9 cellular contexts compared by ENCODE assay signal in genomic region chr12:84497819-84498218, GRCh38.
DNase-seq lines count a peak whose midpoint lies in the region; ATAC-seq and TF ChIP-seq lines count a peak whose summit lies in the region.
"Had no signal": no experiment of that assay in that cellular context is flagged by ENCODE, and none has a peak within 500 bp of the region (broad histone marks: within the 10 kb centered on the region; RNA-seq: fewer than 3 reads in every experiment).

No MANE protein-coding gene starts in this region.

- no peak overlapping the region for H3K27ac ChIP-seq in neural progenitor cell

- H4K20me1 ChIP-seq in neural progenitor cell (ENCODE audit: low read depth) = no peaks in the 10 kb centered on the region

- no peaks in the 10 kb centered on the region for H3K9me3 ChIP-seq in neural progenitor cell (ENCODE audit: low read depth)

- no peak for ATAC-seq in natural killer cell

- H3K27me3 Mint-ChIP-seq in neural progenitor cell (ENCODE audit: insufficient read depth, low read depth) = no peaks in the 10 kb centered on the region
- H3K27me3 Mint-ChIP-seq in natural killer cell (ENCODE audit: low read depth in 2 of 2) = no peaks in the 10 kb centered on the region

- peak; percentile 50 for TF ChIP-seq CTCF in neural progenitor cell (IDR thresholded peaks at IDR 0.05)
- TF ChIP-seq CTCF in natural killer cell (IDR thresholded peaks at IDR 0.05) = no peak

- no peak overlapping the region for H3K9ac ChIP-seq in neural progenitor cell

- H3K27me3 ChIP-seq in neural progenitor cell = no peaks in the 10 kb centered on the region

- H3K4me3 Mint-ChIP-seq in neural progenitor cell (no peak overlapping the region), natural killer cell (no peak overlapping the region)

- H3K27ac Mint-ChIP-seq in neural progenitor cell (no peak overlapping the region), natural killer cell (no peak overlapping the region)

- H3K4me1 ChIP-seq in neural progenitor cell = no peaks in the 10 kb centered on the region

- H3K79me2 ChIP-seq in neural progenitor cell (ENCODE audit: low read depth) = no peaks in the 10 kb centered on the region

- no peaks in the 10 kb centered on the region for H3K36me3 Mint-ChIP-seq in neural progenitor cell
- H3K36me3 Mint-ChIP-seq in natural killer cell = no peaks in the 10 kb centered on the region

- peak; percentile 41 for DNase-seq in NCI-H2227 (lab: John Stamatoyannopoulos, UW; ENCODE audit: unreplicated experiment)
- DNase-seq in NCI-H2227 treated with DMSO at 0.1 percent for 48 hours (lab: John Stamatoyannopoulos, UW) = no peak
- DNase-seq in Jurkat, Clone E6-1 (ENCODE audit: low read depth, low spot score) = peak; percentile 12
- peak; percentile 15 for DNase-seq in amniotic stem cell (lab: John Stamatoyannopoulos, UW)
- peak; percentile 9 for DNase-seq in neural progenitor cell (ENCODE audit: low spot score)
- no peak for DNase-seq in T-helper 9 cell
- DNase-seq in natural killer cell = no peak
- DNase-seq in stimulated activated naive CD4-positive, alpha-beta T cell (lab: John Stamatoyannopoulos, UW) = no peak
- DNase-seq: C1 segment of cervical spinal cord had no signal

- no peaks in the 10 kb centered on the region for H3K36me3 ChIP-seq in neural progenitor cell

- H3F3A ChIP-seq in neural progenitor cell (ENCODE audit: low read depth) = no peaks in the 10 kb centered on the region

- intact Hi-C loops in natural killer cell (cut with micrococcal nuclease) = no loop called here

- no peaks in the 10 kb centered on the region for H3K9me3 Mint-ChIP-seq in neural progenitor cell
- H3K9me3 Mint-ChIP-seq in natural killer cell = peaks cover 2 to 6% of the 10 kb centered on the region in 2 donors

- no peak overlapping the region for H3K4me3 ChIP-seq in Jurkat, Clone E6-1 (ENCODE audit: low read length)
- no peak overlapping the region for H3K4me3 ChIP-seq in neural progenitor cell

- no peak overlapping the region for H2AFZ ChIP-seq in neural progenitor cell (replicated peaks)

- no peak overlapping the region for H3K4me2 ChIP-seq in neural progenitor cell

- H3K4me1 Mint-ChIP-seq in neural progenitor cell = no peaks in the 10 kb centered on the region
- H3K4me1 Mint-ChIP-seq in natural killer cell = no peaks in the 10 kb centered on the region

Comparison
In these comparisons a context has a peak if more than half of its experiments do, and no peak if none do; other contexts are left out.
1. DNase-seq: peak in NCI-H2227 (single experiment), Jurkat, Clone E6-1 (single experiment), amniotic stem cell (single experiment) and neural progenitor cell (single experiment); none in NCI-H2227 treated with DMSO at 0.1 percent for 48 hours (single experiment), T-helper 9 cell (single experiment), natural killer cell (single experiment) and stimulated activated naive CD4-positive, alpha-beta T cell (0 of 6).